20 cellular contexts compared by ENCODE assay signal in the genomic region with DNA sequence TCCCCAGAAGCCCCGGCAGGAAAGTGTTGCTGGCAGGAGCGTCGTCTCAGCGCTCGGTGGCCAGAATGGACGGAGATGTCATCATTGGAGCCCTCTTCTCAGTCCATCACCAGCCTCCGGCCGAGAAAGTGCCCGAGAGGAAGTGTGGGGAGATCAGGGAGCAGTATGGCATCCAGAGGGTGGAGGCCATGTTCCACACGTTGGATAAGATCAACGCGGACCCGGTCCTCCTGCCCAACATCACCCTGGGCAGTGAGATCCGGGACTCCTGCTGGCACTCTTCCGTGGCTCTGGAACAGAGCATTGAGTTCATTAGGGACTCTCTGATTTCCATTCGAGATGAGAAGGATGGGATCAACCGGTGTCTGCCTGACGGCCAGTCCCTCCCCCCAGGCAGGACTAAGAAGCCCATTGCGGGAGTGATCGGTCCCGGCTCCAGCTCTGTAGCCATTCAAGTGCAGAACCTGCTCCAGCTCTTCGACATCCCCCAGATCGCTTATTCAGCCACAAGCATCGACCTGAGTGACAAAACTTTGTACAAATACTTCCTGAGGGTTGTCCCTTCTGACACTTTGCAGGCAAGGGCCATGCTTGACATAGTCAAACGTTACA. TPM values are rescaled to one million over a fixed set of nuclear protein-coding genes. Genes with fewer than 3 reads are reported as not detected.
"Had no signal": no experiment of that assay in that cellular context is flagged by ENCODE, and none has a peak within 500 bp of the region (broad histone marks: within the 10 kb centered on the region; RNA-seq: fewer than 3 reads in every experiment).

No MANE protein-coding gene starts in this region.

- H3K4me1 ChIP-seq: foreskin keratinocyte, sigmoid colon, upper lobe of right lung had no signal

- H3K27ac ChIP-seq: foreskin keratinocyte, heart left ventricle, sigmoid colon, suprapubic skin, upper lobe of right lung had no signal

- ATAC-seq: activated CD8-positive, alpha-beta memory T cell treated with anti-CD3 and anti-CD28 coated beads, Interleukin-2, amount 10 ng/mL, durations not matched to agents 7 days and 5 days; foreskin keratinocyte; heart left ventricle; left cardiac atrium; mucosa of descending colon; naive thymus-derived CD8-positive, alpha-beta T cell; upper lobe of right lung had no signal

- H3K4me3 ChIP-seq: heart left ventricle, lung, mucosa of descending colon, sigmoid colon, suprapubic skin, upper lobe of right lung had no signal

- DNase-seq: activated CD4-positive, alpha-beta T cell treated with anti-CD3 and anti-CD28 coated beads, Interleukin-2, amount 50 U/mL, for 4 hours; activated CD4-positive, CD25-positive, alpha-beta regulatory T cell; activated CD8-positive, alpha-beta memory T cell treated with anti-CD3 and anti-CD28 coated beads, Interleukin-2, amount 10 ng/mL, durations not matched to agents 7 days and 5 days; activated gamma-delta T cell; activated T-cell treated with anti-CD3 and anti-CD28 coated beads, Interleukin-2, amount 50 U/mL, for 24 hours; foreskin keratinocyte; heart left ventricle; immature natural killer cell; left cardiac atrium; mucosa of descending colon; naive thymus-derived CD8-positive, alpha-beta T cell; sigmoid colon; stimulated activated CD4-positive, alpha-beta T cell treated with anti-CD3 and anti-CD28 coated beads, Interleukin-12 subunit alpha, Interleukin-12 subunit beta, amount 100 ng/mL, for 4 hours; stimulated activated naive CD4-positive, alpha-beta T cell treated with Interleukin-2 at 50 U/mL for 16 hours; T-helper 2 cell; upper lobe of right lung had no signal

- H3K9me3 ChIP-seq: heart left ventricle, mucosa of descending colon, sigmoid colon, suprapubic skin, upper lobe of right lung had no signal

- H3K27ac Mint-ChIP-seq: activated CD8-positive, alpha-beta memory T cell treated with anti-CD3 and anti-CD28 coated beads, Interleukin-2, amount 10 ng/mL, durations not matched to agents 7 days and 5 days; activated naive CD8-positive, alpha-beta T cell; activated T-cell treated with anti-CD3 and anti-CD28 coated beads, Interleukin-2, amount 50 U/mL, for 24 hours; immature natural killer cell; naive thymus-derived CD8-positive, alpha-beta T cell had no signal

- H3K4me1 Mint-ChIP-seq: activated CD8-positive, alpha-beta memory T cell treated with anti-CD3 and anti-CD28 coated beads, Interleukin-2, amount 10 ng/mL, durations not matched to agents 7 days and 5 days; immature natural killer cell had no signal

- H3K36me3 ChIP-seq: heart left ventricle, sigmoid colon, suprapubic skin, upper lobe of right lung had no signal

- H3K4me3 Mint-ChIP-seq: activated CD8-positive, alpha-beta memory T cell treated with anti-CD3 and anti-CD28 coated beads, Interleukin-2, amount 10 ng/mL, durations not matched to agents 7 days and 5 days; activated naive CD8-positive, alpha-beta T cell; activated T-cell treated with anti-CD3 and anti-CD28 coated beads, Interleukin-2, amount 50 U/mL, for 24 hours; naive thymus-derived CD8-positive, alpha-beta T cell had no signal

- H3K36me3 Mint-ChIP-seq: activated CD8-positive, alpha-beta memory T cell treated with anti-CD3 and anti-CD28 coated beads, Interleukin-2, amount 10 ng/mL, durations not matched to agents 7 days and 5 days; activated naive CD8-positive, alpha-beta T cell; naive thymus-derived CD8-positive, alpha-beta T cell had no signal

RNA-seq across cellular contexts. Expression of a gene that starts 0.8 kb away (rescaled TPM):
- total RNA-seq: activated CD8-positive, alpha-beta memory T cell treated with anti-CD3 and anti-CD28 coated beads, Interleukin-2, amount 10 ng/mL, durations not matched to agents 7 days and 5 days; chondrocyte; foreskin keratinocyte; naive thymus-derived CD8-positive, alpha-beta T cell had no signal
